22 cellular contexts compared by ENCODE assay signal in genomic region chr1:216726435-216726834, GRCh38. TPM values are rescaled to one million over a fixed set of nuclear protein-coding genes. Genes with fewer than 3 reads are reported as not detected.
"Had no signal": no experiment of that assay in that cellular context is flagged by ENCODE, and none has a peak within 500 bp of the region (broad histone marks: within the 10 kb centered on the region; RNA-seq: fewer than 3 reads in every experiment).

No MANE protein-coding gene starts in this region.

- H3K36me3 ChIP-seq: brain microvascular endothelial cell had no signal

- H3K27ac ChIP-seq: brain microvascular endothelial cell, coronary artery had no signal

- H3K27me3 ChIP-seq: brain microvascular endothelial cell had no signal

- ATAC-seq: activated CD4-positive, CD25-positive, alpha-beta regulatory T cell treated with anti-CD3 and anti-CD28 coated beads, Interleukin-2, amount 50 U/mL, for 24 hours; activated CD8-positive, alpha-beta T cell treated with anti-CD3 and anti-CD28 coated beads, Interleukin-2, amount 10 ng/mL, durations not matched to agents 7 days and 5 days; left cardiac atrium had no signal

- H3K9me3 Mint-ChIP-seq: activated CD4-positive, alpha-beta T cell treated with anti-CD3 and anti-CD28 coated beads, Interleukin-2, amount 10 ng/mL, durations not matched to agents 7 days and 5 days; activated T-cell treated with anti-CD3 and anti-CD28 coated beads, Interleukin-2, amount 50 U/mL, for 24 hours; activated T-helper 2 cell treated with anti-CD3 and anti-CD28 coated beads, Interferon-gamma antibody, Interleukin-2, Interleukin-4, amounts not matched to agents 10 μg/mL and 5 μg/mL and 100 μg/mL, durations not matched to agents 14 hours and 24 hours and 36 hours; nephron; T-helper 1 cell treated with Interleukin-12 subunit alpha and Interleukin-12 subunit beta and Interleukin-4 antibody, amounts not matched to agents 30 μg/mL and 1 μg/mL, for 36 hours had no signal

- H3K4me1 Mint-ChIP-seq: activated CD4-positive, alpha-beta T cell treated with anti-CD3 and anti-CD28 coated beads, Interleukin-2, amount 10 ng/mL, durations not matched to agents 7 days and 5 days; central memory CD8-positive, alpha-beta T cell had no signal

- H3K4me3 ChIP-seq: coronary artery, lung had no signal

- DNase-seq: activated CD4-positive, alpha-beta T cell treated with anti-CD3 and anti-CD28 coated beads, Interleukin-2, amount 10 ng/mL, durations not matched to agents 7 days and 5 days; activated CD8-positive, alpha-beta T cell treated with anti-CD3 and anti-CD28 coated beads, Interleukin-2, amount 10 ng/mL, durations not matched to agents 7 days and 5 days; activated naive CD4-positive, alpha-beta T cell treated with Interleukin-2 at 50 U/mL for 16 hours; activated T-cell treated with anti-CD3 and anti-CD28 coated beads, Interleukin-2, amount 50 U/mL, for 24 hours; anterior cingulate cortex; brain microvascular endothelial cell; hippocampal formation; left cardiac atrium; midbrain; occipital lobe; posterior cingulate gyrus; stimulated activated CD4-positive, alpha-beta T cell treated with anti-CD3 and anti-CD28 coated beads, Interleukin-12 subunit alpha, Interleukin-12 subunit beta, amount 100 ng/mL, for 4 hours; stimulated activated CD4-positive, alpha-beta T cell treated with anti-CD3 and anti-CD28 coated beads, Interleukin-1b, Interleukin-23, amount 100 ng/mL, for 48 hours; stimulated activated CD8-positive, alpha-beta memory T cell treated with anti-CD3 and anti-CD28 coated beads, Interleukin-4, amount 100 ng/mL, for 48 hours; stimulated activated naive CD4-positive, alpha-beta T cell had no signal

- H3K4me3 Mint-ChIP-seq: activated CD4-positive, alpha-beta T cell treated with anti-CD3 and anti-CD28 coated beads, Interleukin-2, amount 10 ng/mL, durations not matched to agents 7 days and 5 days; activated CD8-positive, alpha-beta T cell treated with anti-CD3 and anti-CD28 coated beads, Interleukin-2, amount 10 ng/mL, durations not matched to agents 7 days and 5 days; activated T-cell treated with anti-CD3 and anti-CD28 coated beads, Interleukin-2, amount 50 U/mL, for 24 hours; central memory CD8-positive, alpha-beta T cell; nephron; T-helper 1 cell treated with Interleukin-12 subunit alpha and Interleukin-12 subunit beta and Interleukin-4 antibody, amounts not matched to agents 30 μg/mL and 1 μg/mL, for 36 hours had no signal

- H3K27me3 Mint-ChIP-seq: central memory CD8-positive, alpha-beta T cell had no signal

- H3K27ac Mint-ChIP-seq: activated CD4-positive, alpha-beta T cell treated with anti-CD3 and anti-CD28 coated beads, Interleukin-2, amount 10 ng/mL, durations not matched to agents 7 days and 5 days; activated CD8-positive, alpha-beta T cell treated with anti-CD3 and anti-CD28 coated beads, Interleukin-2, amount 10 ng/mL, durations not matched to agents 7 days and 5 days; activated T-cell treated with anti-CD3 and anti-CD28 coated beads, Interleukin-2, amount 50 U/mL, for 24 hours; activated T-helper 2 cell treated with anti-CD3 and anti-CD28 coated beads, Interferon-gamma antibody, Interleukin-2, Interleukin-4, amounts not matched to agents 10 μg/mL and 5 μg/mL and 100 μg/mL, durations not matched to agents 14 hours and 24 hours and 36 hours; nephron; T-helper 1 cell treated with Interleukin-12 subunit alpha and Interleukin-12 subunit beta and Interleukin-4 antibody, amounts not matched to agents 30 μg/mL and 1 μg/mL, for 36 hours had no signal

RNA-seq across cellular contexts. Expression of gene ESRRG, which starts 3.2 kb away (rescaled TPM):
- total RNA-seq: activated CD4-positive, alpha-beta T cell treated with anti-CD3 and anti-CD28 coated beads, Interleukin-2, amount 10 ng/mL, durations not matched to agents 7 days and 5 days; activated CD8-positive, alpha-beta T cell treated with anti-CD3 and anti-CD28 coated beads, Interleukin-2, amount 10 ng/mL, durations not matched to agents 7 days and 5 days; activated T-helper 2 cell treated with anti-CD3 and anti-CD28 coated beads, Interferon-gamma antibody, Interleukin-2, Interleukin-4, amounts not matched to agents 10 μg/mL and 5 μg/mL and 100 μg/mL, durations not matched to agents 14 hours and 24 hours and 36 hours had no signal
